12 cellular contexts compared by ENCODE assay signal in genomic region chr1:166902279-166902678, GRCh38. TPM values are rescaled to one million over a fixed set of nuclear protein-coding genes. Genes with fewer than 3 reads are reported as not detected.
DNase-seq lines count a peak whose midpoint lies in the region; ATAC-seq and TF ChIP-seq lines count a peak whose summit lies in the region.
"Had no signal": no experiment of that assay in that cellular context is flagged by ENCODE, and none has a peak within 500 bp of the region (broad histone marks: within the 10 kb centered on the region; RNA-seq: fewer than 3 reads in every experiment).

No MANE protein-coding gene starts in this region.

- no peaks in the 10 kb centered on the region for H3K27me3 ChIP-seq in lower lobe of right lung (ENCODE audit: low read depth)
- H3K27me3 ChIP-seq: sigmoid colon had no signal

- ATAC-seq in lower lobe of right lung = peak; percentile 81 to 88

- TF ChIP-seq CTCF in lower lobe of right lung (IDR thresholded peaks at IDR 0.05) = no peak

- H3K4me1 ChIP-seq in lower lobe of right lung = no peaks in the 10 kb centered on the region

- H3K27ac ChIP-seq in lower lobe of right lung = no peak overlapping the region

- intact Hi-C loops in lower lobe of right lung (cut with DNase I) = no loop called here

- peak; percentile 81 for DNase-seq in GDM1 (lab: John Stamatoyannopoulos, UW)
- DNase-seq in M059J (ENCODE audit: low read depth) = peak; percentile 69
- DNase-seq in amniotic epithelial cell (ENCODE audit: low read depth) = peak; percentile 53
- DNase-seq in lower lobe of right lung = no peak
- no peak for DNase-seq in T-helper 9 cell
- DNase-seq in iPS-NIHi7 (ENCODE audit: extremely low spot score) = no peak
- no peak for DNase-seq in germinal center (ENCODE audit: low spot score)
- no peak for DNase-seq in NCI-H2171 (lab: John Stamatoyannopoulos, UW)
- DNase-seq: activated B cell treated with CpG ODN at 0.5 μM for 24 hours; activated naive CD4-positive, alpha-beta T cell treated with Interleukin-2 at 50 U/mL for 16 hours; left cardiac atrium; sigmoid colon had no signal

- peaks cover 4% of the 10 kb centered on the region for H3K9me3 ChIP-seq in lower lobe of right lung

- no peak overlapping the region for H3K4me3 ChIP-seq in lower lobe of right lung
- H3K4me3 ChIP-seq: sigmoid colon had no signal

- no peaks in the 10 kb centered on the region for H3K36me3 ChIP-seq in lower lobe of right lung
- H3K36me3 ChIP-seq: sigmoid colon had no signal

RNA-seq across cellular contexts. Expression of gene TADA1, which starts 26.2 kb away (rescaled TPM):
- 14.0 and 15.1 TPM in 2 replicates for total RNA-seq in M059J (2014; rRNA removed; shearing (Covaris generic))
- total RNA-seq in lower lobe of right lung = 9.6 TPM

Comparison
In these comparisons a context has a peak if more than half of its experiments do, and no peak if none do; other contexts are left out.
1. DNase-seq: peak in GDM1 (single experiment), M059J (single experiment) and amniotic epithelial cell (single experiment); none in lower lobe of right lung (single experiment), T-helper 9 cell (single experiment), iPS-NIHi7 (single experiment), germinal center (single experiment) and NCI-H2171 (single experiment).